23 cellular contexts compared by ENCODE assay signal in the genomic region with DNA sequence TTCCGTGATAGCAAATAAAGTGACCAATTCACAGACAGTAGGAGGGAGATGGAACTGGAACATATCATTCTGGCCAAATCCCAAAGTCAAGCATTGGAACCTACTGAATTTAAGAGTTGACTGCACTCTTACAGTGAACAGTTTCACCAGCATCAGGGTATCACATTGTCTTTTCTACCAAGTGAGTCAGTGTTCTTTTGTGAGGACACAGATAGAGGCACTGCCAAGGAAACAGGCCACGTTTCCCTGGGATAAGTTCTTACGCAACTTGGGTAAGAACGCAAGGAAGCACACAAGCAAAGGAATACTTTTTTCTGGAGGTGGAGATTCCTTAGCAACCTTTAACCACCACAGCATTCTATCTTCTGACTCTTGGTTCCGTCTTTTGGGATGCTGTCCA. TPM values are rescaled to one million over a fixed set of nuclear protein-coding genes. Genes with fewer than 3 reads are reported as not detected.
A peak's percentile ranks its signal among the peaks of the same experiment; 100 is the strongest.
DNase-seq lines count a peak whose midpoint lies in the region; ATAC-seq and TF ChIP-seq lines count a peak whose summit lies in the region.
"Had no signal": no experiment of that assay in that cellular context is flagged by ENCODE, and none has a peak within 500 bp of the region (broad histone marks: within the 10 kb centered on the region; RNA-seq: fewer than 3 reads in every experiment).

No MANE protein-coding gene starts in this region.

- TF ChIP-seq POLR2A in ovary (IDR thresholded peaks at IDR 0.05) = no peak

- H3K27ac ChIP-seq in GM23338 (ENCODE audit: low read depth) (no peak overlapping the region), PC-3 (ENCODE audit: low read length) (no peak overlapping the region), ovary (no peak overlapping the region)
- H3K27ac ChIP-seq: thoracic aorta had no signal

- no peak overlapping the region for H3K9ac ChIP-seq in PC-3 (ENCODE audit: low read length)

- BruUV-seq in PC-3 (replicated peaks; lab: Mats Ljungman, UMichigan) = no TSS peak

- H3K27ac Mint-ChIP-seq in GM23338 = no peak overlapping the region
- H3K27ac Mint-ChIP-seq: CD8-positive, alpha-beta T cell; T-helper 2 cell treated with Interferon-gamma antibody and Interleukin-4, amounts not matched to agents 5 μg/mL and 100 μg/mL, for 36 hours; WTC11 had no signal

- POLR2A ChIA-PET in PC-3 (lab: Charles Lee; ENCODE audit: unreplicated experiment) = no interaction called here

- DNase-seq in GM23338 (ENCODE audit: low spot score) (no peak), astrocyte of the cerebellum (ENCODE audit: low read depth) (peak; percentile 11), fibroblast of pulmonary artery (ENCODE audit: low read depth) (peak; percentile 84), renal cortical epithelial cell (ENCODE audit: low read depth) (peak; percentile 78), PC-3 (no peak), NOMO-1 treated with DMSO at 0.1 percent for 48 hours (lab: John Stamatoyannopoulos, UW; ENCODE audit: unreplicated experiment) (no peak), ovary (no peak)
- DNase-seq: activated CD4-positive, alpha-beta T cell treated with anti-CD3 and anti-CD28 coated beads, Interleukin-2, amount 50 U/mL, for 4 hours; activated gamma-delta T cell; amniotic stem cell; CD8-positive, alpha-beta T cell; GOT3; hippocampal formation; KBM-7; NCI-H2029 treated with DMSO at 0.1 percent for 48 hours; NCI-H510A; nucleus accumbens had no signal

- H3K27me3 Mint-ChIP-seq in GM23338 (ENCODE audit: insufficient read depth, low read depth, poor library complexity) = no peaks in the 10 kb centered on the region

- H3K36me3 ChIP-seq in GM23338 (ENCODE audit: insufficient read depth) (no peaks in the 10 kb centered on the region), PC-3 (ENCODE audit: low read depth, low read length) (no peaks in the 10 kb centered on the region), ovary (no peaks in the 10 kb centered on the region)
- H3K36me3 ChIP-seq: thoracic aorta had no signal

- in situ Hi-C loops in astrocyte of the cerebellum (cut with HindIII; ENCODE audit: low sequenced_read_pairs) = no loop called here

- TF ChIP-seq CTCF in GM23338 (conservative IDR thresholded peaks at IDR 0.05; ENCODE audit: low read depth in 2 of 2) (no peak), astrocyte of the cerebellum (IDR thresholded peaks at IDR 0.05; ENCODE audit: low read depth, low read length, missing control alignments) (no peak), fibroblast of pulmonary artery (IDR thresholded peaks at IDR 0.05; ENCODE audit: low read length, missing control alignments) (no peak), PC-3 (conservative IDR thresholded peaks at IDR 0.05; ENCODE audit: low read depth, low read length) (no peak), ovary (IDR thresholded peaks at IDR 0.05) (no peak)

- no peaks in the 10 kb centered on the region for H3K27me3 ChIP-seq in GM23338 (ENCODE audit: insufficient read depth)
- H3K27me3 ChIP-seq in PC-3 (ENCODE audit: low read length) = peaks cover 71% of the 10 kb centered on the region
- no peaks in the 10 kb centered on the region for H3K27me3 ChIP-seq in ovary

- peaks cover 15% of the 10 kb centered on the region; the same call in 2 of the 3 replicates for H3K4me1 Mint-ChIP-seq in GM23338

- CTCF ChIA-PET in PC-3 (lab: Charles Lee) = no interaction called here

- intact Hi-C loops in PC-3 (cut with micrococcal nuclease) = no loop called here
- intact Hi-C loops in ovary (cut with DNase I) = no loop called here

- H3F3A ChIP-seq in GM23338 (replicated peaks; ENCODE audit: low read depth) (no peaks in the 10 kb centered on the region), PC-3 (ENCODE audit: low read length, unreplicated experiment) (no peaks in the 10 kb centered on the region)

- H3K79me2 ChIP-seq in GM23338 (replicated peaks; ENCODE audit: insufficient read depth) (no peaks in the 10 kb centered on the region), PC-3 (ENCODE audit: low read length) (no peaks in the 10 kb centered on the region)

- H3K9me2 ChIP-seq in GM23338 (ENCODE audit: insufficient read depth) (peaks cover 28% of the 10 kb centered on the region; the same call in 1 of the 2 replicates), PC-3 (replicated peaks; ENCODE audit: low read length) (no peaks in the 10 kb centered on the region)

- TF ChIP-seq EP300 in ovary (IDR thresholded peaks at IDR 0.05) = no peak

- H3K9me3 Mint-ChIP-seq in GM23338 = peaks cover 6% of the 10 kb centered on the region; the same call in 1 of the 3 replicates
- H3K9me3 Mint-ChIP-seq: T-helper 2 cell treated with Interferon-gamma antibody and Interleukin-4, amounts not matched to agents 5 μg/mL and 100 μg/mL, for 36 hours had no signal

- peaks cover 9% of the 10 kb centered on the region for H3K4me1 ChIP-seq in GM23338 (ENCODE audit: insufficient read depth)
- no peaks in the 10 kb centered on the region for H3K4me1 ChIP-seq in PC-3 (ENCODE audit: insufficient read depth, low read length)
- H3K4me1 ChIP-seq in ovary (ENCODE audit: insufficient read depth) = no peaks in the 10 kb centered on the region

- no peak overlapping the region for H3K4me2 ChIP-seq in GM23338
- no peak overlapping the region for H3K4me2 ChIP-seq in PC-3 (ENCODE audit: low read length)

- ATAC-seq in GM23338 (no peak), PC-3 (no peak)
- ATAC-seq: CD8-positive, alpha-beta T cell; sciatic nerve; SK-N-SH treated with all-trans-retinoic acid at 6 μM for 48 hours; WTC11 had no signal

- H3K36me3 Mint-ChIP-seq in GM23338 (ENCODE audit: low read depth) = peaks cover 4% of the 10 kb centered on the region; the same call in 2 of the 3 replicates
- H3K36me3 Mint-ChIP-seq: CD8-positive, alpha-beta T cell had no signal

- peak overlapping the region; percentile 84; the same call in 1 of the 2 replicates for H2AFZ ChIP-seq in GM23338
- no peak overlapping the region for H2AFZ ChIP-seq in PC-3 (ENCODE audit: low read length)

- H3K4me3 Mint-ChIP-seq in GM23338 = no peak overlapping the region
- H3K4me3 Mint-ChIP-seq: CD8-positive, alpha-beta T cell; T-helper 2 cell treated with Interferon-gamma antibody and Interleukin-4, amounts not matched to agents 5 μg/mL and 100 μg/mL, for 36 hours; WTC11 had no signal

- H3K9me3 ChIP-seq in PC-3 (ENCODE audit: low read length) (no peaks in the 10 kb centered on the region), ovary (no peaks in the 10 kb centered on the region)
- H3K9me3 ChIP-seq: thoracic aorta had no signal

- no peak overlapping the region for H3K4me3 ChIP-seq in GM23338
- H3K4me3 ChIP-seq in astrocyte of the cerebellum (ENCODE audit: low read depth, low read length) = no peak overlapping the region
- H3K4me3 ChIP-seq in fibroblast of pulmonary artery (replicated peaks; ENCODE audit: low read depth, low read length) = no peak overlapping the region
- no peak overlapping the region for H3K4me3 ChIP-seq in PC-3 (ENCODE audit: low read length)
- no peak overlapping the region for H3K4me3 ChIP-seq in ovary
- H3K4me3 ChIP-seq: thoracic aorta had no signal

- 50 to 72% (median 61%) methylated on average over 5 of the region's 5 CpGs for WGBS in ovary, 3 donors

- no peaks in the 10 kb centered on the region for H4K20me1 ChIP-seq in GM23338 (replicated peaks; ENCODE audit: insufficient read depth)
- H4K20me1 ChIP-seq in PC-3 (ENCODE audit: low read length) = no peaks in the 10 kb centered on the region

TF ChIP-seq in GM23338, 12 proteins besides CTCF, POLR2A, EP300 and RAD21 (continues in another document):
- TF ChIP-seq POLR2AphosphoS5 (IDR thresholded peaks at IDR 0.05; ENCODE audit: low read depth) (no peak), ZNF331 (CRISPR knock-in tag; IDR thresholded peaks at IDR 0.05; ENCODE audit: low read depth) (no peak), ZNF114 (CRISPR knock-in tag; IDR thresholded peaks at IDR 0.05) (no peak), NANOG (IDR thresholded peaks at IDR 0.05; ENCODE audit: borderline replicate concordance) (no peak), STAT1 (IDR thresholded peaks at IDR 0.05; ENCODE audit: unreplicated experiment) (no peak), EZH2phosphoT487 (IDR thresholded peaks at IDR 0.05; ENCODE audit: unreplicated experiment) (no peak), EZH2 (IDR thresholded peaks at IDR 0.05; ENCODE audit: low read depth, unreplicated experiment) (no peak), CREB1 (CRISPR knock-in tag; IDR thresholded peaks at IDR 0.05; ENCODE audit: low read depth) (no peak)
- TF ChIP-seq, protein P1, sequence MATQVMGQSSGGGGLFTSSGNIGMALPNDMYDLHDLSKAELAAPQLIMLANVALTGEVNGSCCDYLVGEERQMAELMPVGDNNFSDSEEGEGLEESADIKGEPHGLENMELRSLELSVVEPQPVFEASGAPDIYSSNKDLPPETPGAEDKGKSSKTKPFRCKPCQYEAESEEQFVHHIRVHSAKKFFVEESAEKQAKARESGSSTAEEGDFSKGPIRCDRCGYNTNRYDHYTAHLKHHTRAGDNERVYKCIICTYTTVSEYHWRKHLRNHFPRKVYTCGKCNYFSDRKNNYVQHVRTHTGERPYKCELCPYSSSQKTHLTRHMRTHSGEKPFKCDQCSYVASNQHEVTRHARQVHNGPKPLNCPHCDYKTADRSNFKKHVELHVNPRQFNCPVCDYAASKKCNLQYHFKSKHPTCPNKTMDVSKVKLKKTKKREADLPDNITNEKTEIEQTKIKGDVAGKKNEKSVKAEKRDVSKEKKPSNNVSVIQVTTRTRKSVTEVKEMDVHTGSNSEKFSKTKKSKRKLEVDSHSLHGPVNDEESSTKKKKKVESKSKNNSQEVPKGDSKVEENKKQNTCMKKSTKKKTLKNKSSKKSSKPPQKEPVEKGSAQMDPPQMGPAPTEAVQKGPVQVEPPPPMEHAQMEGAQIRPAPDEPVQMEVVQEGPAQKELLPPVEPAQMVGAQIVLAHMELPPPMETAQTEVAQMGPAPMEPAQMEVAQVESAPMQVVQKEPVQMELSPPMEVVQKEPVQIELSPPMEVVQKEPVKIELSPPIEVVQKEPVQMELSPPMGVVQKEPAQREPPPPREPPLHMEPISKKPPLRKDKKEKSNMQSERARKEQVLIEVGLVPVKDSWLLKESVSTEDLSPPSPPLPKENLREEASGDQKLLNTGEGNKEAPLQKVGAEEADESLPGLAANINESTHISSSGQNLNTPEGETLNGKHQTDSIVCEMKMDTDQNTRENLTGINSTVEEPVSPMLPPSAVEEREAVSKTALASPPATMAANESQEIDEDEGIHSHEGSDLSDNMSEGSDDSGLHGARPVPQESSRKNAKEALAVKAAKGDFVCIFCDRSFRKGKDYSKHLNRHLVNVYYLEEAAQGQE (IDR thresholded peaks at IDR 0.05; ENCODE audit: unreplicated experiment) = no peak

RNA-seq across cellular contexts. Expression of a gene that starts 28.6 kb away (rescaled TPM):
- 10.6 and 13.0 TPM in 2 replicates for total RNA-seq in GM23338 (2014; rRNA removed; shearing (Covaris generic))
- polyA plus RNA-seq in GM23338 (2016; fragmentation: Nextera tagmentation; extraction: Ambion mirVana) = 7.3 and 8.5 TPM in 2 replicates
- total RNA-seq in renal cortical epithelial cell = 9.3 and 11.1 TPM in 2 replicates
- total RNA-seq in PC-3 (2014; rRNA removed) = 0.04 TPM in 1 of 2 replicates, not detected in the other
- 10 to 100 TPM in 1 of 7 donors, 1 to 10 TPM in 6; 4.7 to 12.2 (median 8.4) TPM for total RNA-seq in ovary
- polyA plus RNA-seq in ovary = 1 to 10 TPM; 4.5 to 8.2 TPM
- total RNA-seq: lung microvascular endothelial cell had no signal

Comparison
In these comparisons a context has a peak if more than half of its experiments do, and no peak if none do; other contexts are left out.
1. DNase-seq: peak in astrocyte of the cerebellum (single experiment), fibroblast of pulmonary artery (single experiment) and renal cortical epithelial cell (single experiment); none in GM23338 (single experiment), PC-3 (single experiment), NOMO-1 treated with DMSO at 0.1 percent for 48 hours (single experiment) and ovary (0 of 5).